Comparison of ENCODE assay signal across 31 cellular contexts in the genomic region with DNA sequence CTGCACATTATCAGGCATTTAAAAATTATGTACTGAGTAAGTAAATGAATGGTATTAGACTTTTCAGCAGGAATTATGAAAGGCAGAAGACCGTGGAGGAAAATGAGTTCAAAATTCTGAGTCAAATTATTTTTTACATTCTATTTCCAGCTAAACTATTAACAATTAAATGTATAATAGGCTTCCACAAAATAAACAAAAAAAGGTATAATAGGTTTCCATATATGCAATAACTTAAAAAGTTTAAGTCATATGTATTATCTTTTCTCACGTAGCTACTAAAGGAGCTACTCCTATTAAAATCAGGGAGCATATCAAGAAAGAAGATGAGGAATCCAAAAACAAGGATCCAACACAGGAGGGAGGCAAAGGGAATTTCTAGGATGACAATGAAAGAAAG.
"Had no signal": no experiment of that assay in that cellular context is flagged by ENCODE, and none has a peak within 500 bp of the region (broad histone marks: within the 10 kb centered on the region; RNA-seq: fewer than 3 reads in every experiment).

No MANE protein-coding gene starts in this region.

- H3K4me1 Mint-ChIP-seq: natural killer cell; stimulated activated memory B cell treated with anti-CD40 and anti-IgM and Interleukin-4, amounts not matched to agents 10 μg/mL and 1 μg/mL and 100 μg/mL, for 72 hours; stimulated activated naive CD8-positive, alpha-beta T cell treated with anti-CD3 and anti-CD28 coated beads, Interleukin-15, amount 100 ng/mL, for 72 hours had no signal

- H3K36me3 ChIP-seq: neural progenitor cell, uterus had no signal

- H3K9me3 Mint-ChIP-seq: natural killer cell; neural progenitor cell; stimulated activated memory B cell treated with anti-CD40 and anti-IgM and Interleukin-4, amounts not matched to agents 10 μg/mL and 1 μg/mL and 100 μg/mL, for 72 hours; type B pancreatic cell had no signal

- H3K4me3 Mint-ChIP-seq: mesothelial cell of epicardium; naive B cell; natural killer cell; nephron progenitor cell; neural progenitor cell; stimulated activated memory B cell treated with anti-CD40 and anti-IgM and Interleukin-4, amounts not matched to agents 10 μg/mL and 1 μg/mL and 100 μg/mL, for 72 hours; stimulated activated naive CD8-positive, alpha-beta T cell treated with anti-CD3 and anti-CD28 coated beads, Interleukin-15, amount 100 ng/mL, for 72 hours; type B pancreatic cell had no signal

- H3K9me3 ChIP-seq: lower lobe of right lung, neutrophil, right atrium auricular region, right lobe of liver, tibial nerve, uterus had no signal

- ATAC-seq: left cardiac atrium; left lobe of liver; left ventricle myocardium superior; lower lobe of right lung; natural killer cell; right lobe of liver; stimulated activated memory B cell treated with anti-CD40 and anti-IgM and Interleukin-4, amounts not matched to agents 10 μg/mL and 1 μg/mL and 100 μg/mL, for 72 hours; stimulated activated naive CD8-positive, alpha-beta T cell treated with anti-CD3 and anti-CD28 coated beads, Interleukin-15, amount 100 ng/mL, for 72 hours had no signal

- H3K27me3 Mint-ChIP-seq: naive B cell; progenitor cell of endocrine pancreas; stimulated activated memory B cell treated with anti-CD40 and anti-IgM and Interleukin-4, amounts not matched to agents 10 μg/mL and 1 μg/mL and 100 μg/mL, for 72 hours; stimulated activated naive CD8-positive, alpha-beta T cell treated with anti-CD3 and anti-CD28 coated beads, Interleukin-15, amount 100 ng/mL, for 72 hours; type B pancreatic cell had no signal

- H3K4me3 ChIP-seq: hepatocyte, lower lobe of right lung, neural progenitor cell, right atrium auricular region, right lobe of liver, smooth muscle cell, tibial nerve, uterus had no signal

- H3K4me1 ChIP-seq: lower lobe of right lung, parathyroid adenoma, right atrium auricular region, right lobe of liver, tibial nerve, uterus had no signal

- H3K27ac ChIP-seq: hepatocyte, lower lobe of right lung, neural progenitor cell, neutrophil, parathyroid adenoma, right atrium auricular region, right lobe of liver, tibial nerve, uterus had no signal

- H3K27me3 ChIP-seq: hepatocyte, neural progenitor cell, neutrophil, right atrium auricular region, right lobe of liver, tibial nerve, uterus had no signal

- H3K27ac Mint-ChIP-seq: mesothelial cell of epicardium; natural killer cell; nephron progenitor cell; neural progenitor cell; progenitor cell of endocrine pancreas; stimulated activated memory B cell treated with anti-CD40 and anti-IgM and Interleukin-4, amounts not matched to agents 10 μg/mL and 1 μg/mL and 100 μg/mL, for 72 hours; stimulated activated naive CD8-positive, alpha-beta T cell treated with anti-CD3 and anti-CD28 coated beads, Interleukin-15, amount 100 ng/mL, for 72 hours; type B pancreatic cell had no signal

- DNase-seq: kidney glomerular epithelial cell; left cardiac atrium; left ventricle myocardium superior; lower lobe of right lung; mammary epithelial cell; mesendoderm; naive B cell; natural killer cell; nephron progenitor cell; occipital lobe; right lobe of liver; stimulated activated CD4-positive, alpha-beta T cell treated with anti-CD3 and anti-CD28 coated beads, Interleukin-1b, Interleukin-23, amount 100 ng/mL, for 48 hours; stimulated activated CD4-positive, alpha-beta T cell treated with anti-CD3 and anti-CD28 coated beads, Interleukin-2, amount 100 ng/mL, for 48 hours; stimulated activated CD4-positive, alpha-beta T cell treated with anti-CD3 and anti-CD28 coated beads, Interleukin-4, amount 100 ng/mL, for 4 hours; stimulated activated CD8-positive, alpha-beta memory T cell treated with anti-CD3 and anti-CD28 coated beads, Interleukin-4, amount 100 ng/mL, for 48 hours; stimulated activated naive CD4-positive, alpha-beta T cell treated with Interleukin-2 at 50 U/mL for 16 hours; stimulated activated naive CD8-positive, alpha-beta T cell treated with anti-CD3 and anti-CD28 coated beads, Interleukin-15, amount 100 ng/mL, for 72 hours; substantia nigra; uterus had no signal
